ENCODE assay signal across 14 cellular contexts in the genomic region with DNA sequence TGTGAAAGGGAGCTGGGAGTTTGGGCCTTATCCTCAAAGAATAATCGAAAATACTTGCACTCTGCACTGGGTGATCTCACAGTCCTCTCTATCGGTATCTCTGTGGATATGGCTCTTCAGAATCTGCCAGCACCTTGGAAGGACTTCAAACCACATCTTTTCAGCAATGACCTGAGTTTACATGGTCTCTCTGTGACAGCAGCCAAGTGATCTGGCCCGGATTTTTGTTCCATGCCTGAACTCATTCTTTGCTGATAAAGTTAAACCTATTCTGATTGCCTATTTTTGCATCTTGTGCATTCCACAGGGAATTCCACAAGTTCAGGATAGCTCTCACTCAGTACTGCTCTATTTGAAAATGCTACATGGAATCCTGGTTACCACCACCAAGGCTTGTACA.
A peak's percentile ranks its signal among the peaks of the same experiment; 100 is the strongest.
DNase-seq lines count a peak whose midpoint lies in the region; ATAC-seq, FAIRE-seq and TF ChIP-seq lines count a peak whose summit lies in the region.
"Had no signal": no experiment of that assay in that cellular context is flagged by ENCODE, and none has a peak within 500 bp of the region (broad histone marks: within the 10 kb centered on the region; RNA-seq: fewer than 3 reads in every experiment).

No MANE protein-coding gene starts in this region.

- H3K14ac ChIP-seq in neuronal stem cell (ENCODE audit: low read length), result no peak overlapping the region

- H2AFZ ChIP-seq in astrocyte (ENCODE audit: low read depth, low read length) (no peak overlapping the region), neuronal stem cell (ENCODE audit: low read length) (peak overlapping the region; percentile 15)

- no peaks in the 10 kb centered on the region for H3K36me3 ChIP-seq in astrocyte (ENCODE audit: insufficient read depth, low read length)
- no peaks in the 10 kb centered on the region for H3K36me3 ChIP-seq in neuronal stem cell (replicated peaks in 1 of 2; ENCODE audit: control insufficient read depth in 2 of 2, insufficient read depth in 2 of 2, low read length in 2 of 2)
- H3K36me3 ChIP-seq: BLaER1 had no signal

- no peaks in the 10 kb centered on the region for H4K20me1 ChIP-seq in astrocyte (ENCODE audit: insufficient read depth, low read length)
- H4K20me1 ChIP-seq: BLaER1 had no signal

- no peak overlapping the region for H2BK120ac ChIP-seq in neuronal stem cell (ENCODE audit: low read depth, low read length)

- no peak overlapping the region for H2BK5ac ChIP-seq in neuronal stem cell (ENCODE audit: low read length)

- H3K27me3 ChIP-seq in astrocyte (ENCODE audit: insufficient read depth, low read length) (no peaks in the 10 kb centered on the region), neuronal stem cell (ENCODE audit: control insufficient read depth in 3 of 3, insufficient read depth in 3 of 3, low read depth in 1 of 3, low read length in 3 of 3) (no peaks in the 10 kb centered on the region)
- H3K27me3 ChIP-seq: BLaER1 had no signal

- H3K36me3 Mint-ChIP-seq in astrocyte (ENCODE audit: low read depth, unreplicated experiment), result no peaks in the 10 kb centered on the region
- H3K36me3 Mint-ChIP-seq: CD8-positive, alpha-beta memory T cell had no signal

- no CpG with 5 or more reads among the region's 3 CpGs for WGBS in neuronal stem cell (ENCODE audit: extremely low coverage in 2 of 2, insufficient read length in 2 of 2, insufficient replicate concordance in 1 of 2), 2 donors

- H3K27ac ChIP-seq in astrocyte (ENCODE audit: low read depth, low read length) (no peak overlapping the region), neuronal stem cell (replicated peaks; ENCODE audit: low read length) (no peak overlapping the region)
- H3K27ac ChIP-seq: BLaER1 had no signal

- no peak overlapping the region for H4K8ac ChIP-seq in neuronal stem cell (ENCODE audit: low read depth, low read length)

- no peak overlapping the region for H3K9ac ChIP-seq in astrocyte (ENCODE audit: low read length)
- no peak overlapping the region for H3K9ac ChIP-seq in neuronal stem cell (ENCODE audit: low read depth, low read length, poor library complexity)
- H3K9ac ChIP-seq: BLaER1 had no signal

- no peak overlapping the region for H2BK12ac ChIP-seq in neuronal stem cell (ENCODE audit: low read length)

- FAIRE-seq in astrocyte (lab: Jason Lieb, UNC), result no peak

- no peak overlapping the region for H3K23ac ChIP-seq in neuronal stem cell (ENCODE audit: low read depth, low read length, poor library complexity)

- no peak overlapping the region for H3K4me3 Mint-ChIP-seq in astrocyte (ENCODE audit: unreplicated experiment)
- H3K4me3 Mint-ChIP-seq: CD8-positive, alpha-beta memory T cell; H9 had no signal

- no peak overlapping the region for H3K4me2 ChIP-seq in astrocyte (ENCODE audit: low read length)
- H3K4me2 ChIP-seq in neuronal stem cell (ENCODE audit: insufficient read depth, low read length, poor library complexity, severe bottlenecking), result no peak overlapping the region
- H3K4me2 ChIP-seq: BLaER1 had no signal

- TF ChIP-seq CTCF in astrocyte (IDR thresholded peaks at IDR 0.05; ENCODE audit: insufficient read depth, low read depth, low read length), result no peak
- TF ChIP-seq CTCF in fibroblast of the aortic adventitia (IDR thresholded peaks at IDR 0.05; ENCODE audit: insufficient read depth, low read length), result no peak

- no peaks in the 10 kb centered on the region for H3K9me3 ChIP-seq in astrocyte (ENCODE audit: insufficient read depth, low read depth, low read length)
- no peaks in the 10 kb centered on the region for H3K9me3 ChIP-seq in neuronal stem cell (replicated peaks in 1 of 2; ENCODE audit: control insufficient read depth in 2 of 2, insufficient read depth in 1 of 2, low read depth in 1 of 2, low read length in 2 of 2)
- H3K9me3 ChIP-seq: BLaER1 had no signal

- no peaks in the 10 kb centered on the region for H3K79me2 ChIP-seq in astrocyte (ENCODE audit: insufficient read depth, low read length)

- no peak overlapping the region for H3K4ac ChIP-seq in neuronal stem cell (ENCODE audit: low read length)

- H3K4me3 ChIP-seq in astrocyte (ENCODE audit: insufficient read depth, low read depth, low read length) (no peak overlapping the region), fibroblast of the aortic adventitia (ENCODE audit: low read depth, low read length) (no peak overlapping the region), neuronal stem cell (ENCODE audit: low read length in 2 of 2) (no peak overlapping the region)
- H3K4me3 ChIP-seq: BLaER1 had no signal

- no peaks in the 10 kb centered on the region for H3K27me3 Mint-ChIP-seq in astrocyte (ENCODE audit: low read depth, unreplicated experiment)
- H3K27me3 Mint-ChIP-seq: CD8-positive, alpha-beta memory T cell had no signal

- no peak overlapping the region for H4K91ac ChIP-seq in neuronal stem cell (ENCODE audit: low read depth, low read length, poor library complexity)

- no peaks in the 10 kb centered on the region for H3K4me1 ChIP-seq in astrocyte (ENCODE audit: insufficient read depth, low read length)
- no peaks in the 10 kb centered on the region for H3K4me1 ChIP-seq in neuronal stem cell (ENCODE audit: control insufficient read depth in 2 of 2, insufficient read depth in 1 of 2, low read depth in 1 of 2, low read length in 2 of 2)

- H2BK15ac ChIP-seq in neuronal stem cell (ENCODE audit: low read length), result no peak overlapping the region

- H2AK5ac ChIP-seq in neuronal stem cell (ENCODE audit: low read depth, low read length), result no peak overlapping the region

- peaks cover 22% of the 10 kb centered on the region for H3K4me1 Mint-ChIP-seq in astrocyte (ENCODE audit: low read depth, unreplicated experiment)
- H3K4me1 Mint-ChIP-seq: CD8-positive, alpha-beta memory T cell; H9 had no signal

- DNase-seq in EH (ENCODE audit: low read depth), result peak; percentile 17
- peak; percentile 83 for DNase-seq in astrocyte (ENCODE audit: low read depth)
- DNase-seq in fibroblast of the aortic adventitia (ENCODE audit: low read depth), result peak; percentile 52
- DNase-seq in neuronal stem cell (ENCODE audit: low spot score), result no peak
- no peak for DNase-seq in stimulated activated CD4-positive, alpha-beta T cell treated with anti-CD3 and anti-CD28 coated beads, Interleukin-4, amount 100 ng/mL, for 24 hours
- DNase-seq: CD8-positive, alpha-beta memory T cell; H9; NCI-H1105; NCI-H187; NCI-H69; PC-3 had no signal

- H3K79me1 ChIP-seq in neuronal stem cell (ENCODE audit: low read depth, low read length), result no peaks in the 10 kb centered on the region

- H3K9me3 Mint-ChIP-seq in astrocyte (ENCODE audit: unreplicated experiment), result no peaks in the 10 kb centered on the region
- H3K9me3 Mint-ChIP-seq: H9 had no signal

- no peak overlapping the region for H3K18ac ChIP-seq in neuronal stem cell (ENCODE audit: low read length)

- ATAC-seq in HG03095 (IDR thresholded peaks at IDR 0.05; ENCODE audit: unreplicated experiment) (no peak), GM21717 (IDR thresholded peaks at IDR 0.05; ENCODE audit: unreplicated experiment) (no peak)
- ATAC-seq: PC-3 had no signal

- no peak overlapping the region for H3K27ac Mint-ChIP-seq in astrocyte (ENCODE audit: unreplicated experiment)
- H3K27ac Mint-ChIP-seq: CD8-positive, alpha-beta memory T cell; H9 had no signal

Comparison
In these comparisons a context has a peak if more than half of its experiments do, and no peak if none do; other contexts are left out.
1. DNase-seq: peak in EH (single experiment), astrocyte (single experiment) and fibroblast of the aortic adventitia (single experiment); none in neuronal stem cell (single experiment) and stimulated activated CD4-positive, alpha-beta T cell treated with anti-CD3 and anti-CD28 coated beads, Interleukin-4, amount 100 ng/mL, for 24 hours (single experiment).